Comparison of ENCODE assay signal across 19 cellular contexts in the genomic region with DNA sequence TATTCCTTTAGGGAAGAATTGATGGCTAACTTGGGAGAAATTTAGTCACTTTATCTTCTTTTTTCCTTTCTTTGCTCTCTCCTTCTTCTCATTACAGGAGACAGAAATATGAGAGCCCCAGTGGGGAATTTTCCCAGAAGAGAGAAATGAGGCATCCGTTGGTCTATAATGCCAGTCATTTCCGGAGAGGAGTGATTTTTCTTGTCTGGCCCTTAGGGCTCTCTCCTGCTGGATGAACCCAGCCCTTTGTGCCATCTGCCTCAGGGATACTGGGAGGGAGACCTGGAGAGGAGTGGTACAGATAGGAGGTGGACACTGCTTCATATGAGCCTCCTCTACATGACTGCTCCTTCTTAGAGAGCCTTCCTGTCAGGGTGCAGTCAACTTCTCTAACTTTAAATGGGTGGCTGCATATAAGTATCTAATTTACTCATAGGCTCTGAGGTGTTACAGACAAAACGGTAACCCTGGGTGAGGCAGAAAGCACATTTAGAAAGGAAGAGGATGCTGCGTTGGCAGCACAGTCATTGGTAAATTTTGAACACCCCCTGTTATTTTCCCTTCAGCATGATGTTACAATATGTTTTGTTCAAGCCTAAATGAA. TPM values are rescaled to one million over a fixed set of nuclear protein-coding genes. Genes with fewer than 3 reads are reported as not detected.
DNase-seq lines count a peak whose midpoint lies in the region; ATAC-seq, FAIRE-seq and TF ChIP-seq lines count a peak whose summit lies in the region.
"Had no signal": no experiment of that assay in that cellular context is flagged by ENCODE, and none has a peak within 500 bp of the region (broad histone marks: within the 10 kb centered on the region; RNA-seq: fewer than 3 reads in every experiment).

No MANE protein-coding gene starts in this region.

- FAIRE-seq in H54 (lab: Jason Lieb, UNC), result no peak
- FAIRE-seq: astrocyte had no signal

- ATAC-seq in GM19025 (IDR thresholded peaks at IDR 0.05; ENCODE audit: low read depth, unreplicated experiment) (peak; percentile 76), HG02588 (IDR thresholded peaks at IDR 0.05; ENCODE audit: unreplicated experiment) (peak; percentile 72), HG03378 (IDR thresholded peaks at IDR 0.05; ENCODE audit: unreplicated experiment) (peak; percentile 76)
- ATAC-seq: SK-N-SH treated with all-trans-retinoic acid at 6 μM for 48 hours had no signal

- H3K9me3 ChIP-seq in right atrium auricular region, result no peaks in the 10 kb centered on the region

- H3K27me3 ChIP-seq in GM06990 (replicated peaks; ENCODE audit: control insufficient read depth, insufficient read depth, low read length) (no peaks in the 10 kb centered on the region), right atrium auricular region (no peaks in the 10 kb centered on the region)

- H3K4me1 ChIP-seq in right atrium auricular region, result no peaks in the 10 kb centered on the region
- H3K4me1 ChIP-seq: parathyroid adenoma had no signal

- DNase-seq in GM06990 (ENCODE audit: extremely low read depth, insufficient read length) (peak; percentile 47), right atrium auricular region (ENCODE audit: low spot score) (no peak), H54 (ENCODE audit: insufficient read length, low spot score) (no peak), NCI-H526 treated with DMSO at 0.1 percent for 48 hours (lab: John Stamatoyannopoulos, UW) (no peak)
- DNase-seq in effector CD4-positive, alpha-beta T cell, result no peak
- DNase-seq: activated CD8-positive, alpha-beta memory T cell treated with anti-CD3 and anti-CD28 coated beads for 24 hours; activated gamma-delta T cell treated with Interleukin-2 at 50 U/mL for 16 hours; CD8-positive, alpha-beta memory T cell; GOT3; KG1; NCI-H1417; NCI-H446 treated with DMSO at 0.1 percent for 48 hours had no signal

- TF ChIP-seq POLR2A in H54 (IDR thresholded peaks at IDR 0.05; ENCODE audit: low read depth, low read length), result no peak

- TF ChIP-seq CTCF in GM06990 (IDR thresholded peaks at IDR 0.05; ENCODE audit: insufficient read depth, low read length, poor library complexity, severe bottlenecking) (no peak), right atrium auricular region (IDR thresholded peaks at IDR 0.05) (no peak)

- H3K4me3 ChIP-seq in GM06990 (replicated peaks; ENCODE audit: low read depth, low read length), result no peak overlapping the region
- no peak overlapping the region for H3K4me3 ChIP-seq in right atrium auricular region

- H3K36me3 ChIP-seq in GM06990 (ENCODE audit: control insufficient read depth, insufficient read depth, low read length), result no peaks in the 10 kb centered on the region
- H3K36me3 ChIP-seq in right atrium auricular region, result no peaks in the 10 kb centered on the region

- no peak overlapping the region for H3K27ac ChIP-seq in right atrium auricular region
- H3K27ac ChIP-seq: parathyroid adenoma, VCaP had no signal

RNA-seq across cellular contexts. Expression of gene RIMS1, which starts 21.9 kb away (rescaled TPM):
- 1 to 10 TPM in 1 of 2 donors, under 1 TPM in 1; 0.55 to 1.3 TPM for total RNA-seq in right atrium auricular region
- total RNA-seq: CD8-positive, alpha-beta memory T cell had no signal
